ENCODE assay signal across 21 cellular contexts in genomic region chr12:40734283-40734682, GRCh38. TPM values are rescaled to one million over a fixed set of nuclear protein-coding genes. Genes with fewer than 3 reads are reported as not detected.
"Had no signal": no experiment of that assay in that cellular context is flagged by ENCODE, and none has a peak within 500 bp of the region (broad histone marks: within the 10 kb centered on the region; RNA-seq: fewer than 3 reads in every experiment).

No MANE protein-coding gene starts in this region.

- H3K27ac ChIP-seq: esophagus squamous epithelium, gastroesophageal sphincter, neural progenitor cell, ovary, right atrium auricular region, sigmoid colon, skin epidermis had no signal

- H2AFZ ChIP-seq: neural progenitor cell had no signal

- H3K27me3 ChIP-seq: esophagus squamous epithelium, gastroesophageal sphincter, neural progenitor cell, ovary, right atrium auricular region, sigmoid colon had no signal

- H3K4me1 ChIP-seq: esophagus squamous epithelium, gastroesophageal sphincter, right atrium auricular region, sigmoid colon had no signal

- H3K27me3 Mint-ChIP-seq: dendritic cell treated with granulocyte-macrophage colony-stimulating factor and Interleukin-4, amounts not matched to agents 40 ng/mL and 50 ng/mL, for 4 days; effector memory CD8-positive, alpha-beta T cell; natural killer cell treated with Interleukin-12 subunit alpha and Interleukin-12 subunit beta and Interleukin-15 and Interleukin-18, amount 100 ng/mL, for 72 hours had no signal

- H3K9ac ChIP-seq: neural progenitor cell had no signal

- DNase-seq: effector memory CD8-positive, alpha-beta T cell; esophagus squamous epithelium; foreskin fibroblast; glutamatergic neuron; left colon; left ventricle myocardium superior; mesenchymal stem cell; midbrain; nucleus accumbens; ovary; sigmoid colon; stimulated activated CD4-positive, alpha-beta T cell treated with anti-CD3 and anti-CD28 coated beads, Interleukin-2, amount 100 ng/mL, for 24 hours; stimulated activated naive CD4-positive, alpha-beta T cell; trophoblast cell had no signal

- H3K9me3 Mint-ChIP-seq: dendritic cell treated with granulocyte-macrophage colony-stimulating factor and Interleukin-4, amounts not matched to agents 40 ng/mL and 50 ng/mL, for 4 days; neural progenitor cell had no signal

- H3K27ac Mint-ChIP-seq: dendritic cell treated with granulocyte-macrophage colony-stimulating factor and Interleukin-4, amounts not matched to agents 40 ng/mL and 50 ng/mL, for 4 days; effector memory CD8-positive, alpha-beta T cell; natural killer cell treated with Interleukin-12 subunit alpha and Interleukin-12 subunit beta and Interleukin-15 and Interleukin-18, amount 100 ng/mL, for 72 hours had no signal

- H3K4me3 ChIP-seq: esophagus squamous epithelium, gastroesophageal sphincter, lung, neural progenitor cell, ovary, right atrium auricular region, sigmoid colon, skin epidermis had no signal

- H3K4me3 Mint-ChIP-seq: dendritic cell treated with granulocyte-macrophage colony-stimulating factor and Interleukin-4, amounts not matched to agents 40 ng/mL and 50 ng/mL, for 4 days; effector memory CD8-positive, alpha-beta T cell; natural killer cell treated with Interleukin-12 subunit alpha and Interleukin-12 subunit beta and Interleukin-15 and Interleukin-18, amount 100 ng/mL, for 72 hours; neural progenitor cell had no signal

- ATAC-seq: effector memory CD8-positive, alpha-beta T cell; gastroesophageal sphincter; left colon; left ventricle myocardium superior; natural killer cell treated with Interleukin-12 subunit alpha and Interleukin-12 subunit beta and Interleukin-15 and Interleukin-18, amount 100 ng/mL, for 72 hours had no signal

- H3K36me3 ChIP-seq: esophagus squamous epithelium, gastroesophageal sphincter, neural progenitor cell, ovary, right atrium auricular region, sigmoid colon had no signal

- H3K9me3 ChIP-seq: esophagus squamous epithelium, gastroesophageal sphincter, ovary, right atrium auricular region had no signal

- H3K36me3 Mint-ChIP-seq: natural killer cell treated with Interleukin-12 subunit alpha and Interleukin-12 subunit beta and Interleukin-15 and Interleukin-18, amount 100 ng/mL, for 72 hours; neural progenitor cell had no signal

- H3K4me2 ChIP-seq: neural progenitor cell had no signal

RNA-seq across cellular contexts. Expression of gene CNTN1, which starts 42.0 kb away (rescaled TPM):
- total RNA-seq: natural killer cell treated with Interleukin-12 subunit alpha and Interleukin-12 subunit beta and Interleukin-15 and Interleukin-18, amount 100 ng/mL, for 72 hours had no signal
